In the genomic region with DNA sequence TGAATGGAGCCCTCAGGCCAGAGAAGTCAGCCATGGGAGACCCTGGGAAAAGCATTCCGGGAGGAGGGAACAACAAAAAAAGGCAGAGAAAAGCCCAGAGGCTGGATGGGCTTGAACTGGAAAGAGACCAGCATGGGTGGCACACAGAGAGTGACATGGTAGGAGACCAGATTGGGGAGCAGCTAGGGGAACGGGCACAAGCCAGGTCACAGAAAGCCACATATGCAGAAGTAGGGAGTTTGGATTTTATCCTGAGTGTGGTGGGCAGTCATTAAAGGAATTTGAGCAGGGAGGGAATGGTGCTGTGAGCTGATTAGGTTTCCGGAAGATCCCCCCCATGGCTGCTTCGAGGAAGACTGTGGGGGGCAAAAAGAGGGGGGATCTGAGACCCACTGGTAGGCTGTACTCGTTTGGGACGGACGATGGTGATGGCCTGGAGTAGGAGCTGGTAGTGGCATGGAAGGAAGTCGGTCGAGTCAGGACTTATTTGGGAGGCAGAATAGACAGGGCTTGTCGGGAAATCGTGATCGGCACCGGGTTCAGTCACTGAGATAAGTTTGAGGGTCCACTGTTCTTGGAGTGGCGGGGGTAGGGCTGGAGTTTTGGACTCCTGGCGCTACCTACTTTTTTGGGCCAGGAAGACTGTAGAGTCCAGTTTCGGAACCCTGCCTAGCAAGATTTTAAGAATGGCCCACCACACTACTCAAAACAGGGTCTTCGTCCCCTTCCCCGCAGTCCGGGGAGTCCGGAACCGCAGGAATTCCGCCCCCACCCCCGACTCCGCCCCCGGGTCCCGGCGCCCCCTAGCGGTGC, we compare ENCODE assay signal across 1 cellular context.
A peak's percentile ranks its signal among the peaks of the same experiment; 100 is the strongest.
TF ChIP-seq lines count a peak whose summit lies in the region.

No MANE protein-coding gene starts in this region.

TF ChIP-seq in K562, 482 proteins besides CTCF, POLR2A, EP300 and RAD21 (continues in another document):
- TF ChIP-seq CEBPB (tag; IDR thresholded peaks at IDR 0.05) (no peak), LCOR (CRISPR knock-in tag; IDR thresholded peaks at IDR 0.05) (no peak), PYGO2 (tag; IDR thresholded peaks at IDR 0.05) (no peak), RAD51 (IDR thresholded peaks at IDR 0.05; ENCODE audit: borderline replicate concordance, low read depth) (no peak), TOE1 (IDR thresholded peaks at IDR 0.05; ENCODE audit: borderline replicate concordance) (no peak), TOE1 (CRISPR knock-in tag; IDR thresholded peaks at IDR 0.05; ENCODE audit: borderline replicate concordance, low read depth) (no peak), NFIX (CRISPR knock-in tag; IDR thresholded peaks at IDR 0.05; ENCODE audit: low read depth) (no peak), BACH1 (tag; IDR thresholded peaks at IDR 0.05) (no peak), NR1H2 (CRISPR knock-in tag; IDR thresholded peaks at IDR 0.05) (0 out of 2 replicates have a peak, but pooled peaks have one; percentile 21), ZNF12 (CRISPR knock-in tag; IDR thresholded peaks at IDR 0.05) (no peak), TEAD2 (tag; IDR thresholded peaks at IDR 0.05) (0 out of 2 replicates have a peak, but pooled peaks have one; percentile 3), DDX20 (tag; IDR thresholded peaks at IDR 0.05; ENCODE audit: low read depth) (no peak), HIVEP1 (CRISPR knock-in tag; IDR thresholded peaks at IDR 0.05) (no peak), HDAC6 (IDR thresholded peaks at IDR 0.05; ENCODE audit: low read depth, low read length) (no peak), SLC30A9 (CRISPR knock-in tag; IDR thresholded peaks at IDR 0.05) (no peak), NCOR1 (IDR thresholded peaks at IDR 0.05) (no peak), CXXC5 (CRISPR knock-in tag; IDR thresholded peaks at IDR 0.05) (no peak), SRSF9 (IDR thresholded peaks at IDR 0.05; ENCODE audit: borderline replicate concordance, low read depth, low read length) (no peak)
- TF ChIP-seq, protein P1, sequence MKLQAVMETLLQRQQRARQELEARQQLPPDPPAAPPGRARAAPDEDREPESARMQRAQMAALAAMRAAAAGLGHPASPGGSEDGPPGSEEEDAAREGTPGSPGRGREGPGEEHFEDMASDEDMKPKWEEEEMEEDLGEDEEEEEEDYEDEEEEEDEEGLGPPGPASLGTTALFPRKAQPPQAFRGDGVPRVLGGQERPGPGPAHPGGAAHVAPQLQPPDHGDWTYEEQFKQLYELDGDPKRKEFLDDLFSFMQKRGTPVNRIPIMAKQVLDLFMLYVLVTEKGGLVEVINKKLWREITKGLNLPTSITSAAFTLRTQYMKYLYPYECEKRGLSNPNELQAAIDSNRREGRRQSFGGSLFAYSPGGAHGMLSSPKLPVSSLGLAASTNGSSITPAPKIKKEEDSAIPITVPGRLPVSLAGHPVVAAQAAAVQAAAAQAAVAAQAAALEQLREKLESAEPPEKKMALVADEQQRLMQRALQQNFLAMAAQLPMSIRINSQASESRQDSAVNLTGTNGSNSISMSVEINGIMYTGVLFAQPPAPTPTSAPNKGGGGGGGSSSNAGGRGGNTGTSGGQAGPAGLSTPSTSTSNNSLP (IDR thresholded peaks at IDR 0.05; ENCODE audit: borderline replicate concordance, low read depth, low read length), result no peak
- TF ChIP-seq, protein P2, sequence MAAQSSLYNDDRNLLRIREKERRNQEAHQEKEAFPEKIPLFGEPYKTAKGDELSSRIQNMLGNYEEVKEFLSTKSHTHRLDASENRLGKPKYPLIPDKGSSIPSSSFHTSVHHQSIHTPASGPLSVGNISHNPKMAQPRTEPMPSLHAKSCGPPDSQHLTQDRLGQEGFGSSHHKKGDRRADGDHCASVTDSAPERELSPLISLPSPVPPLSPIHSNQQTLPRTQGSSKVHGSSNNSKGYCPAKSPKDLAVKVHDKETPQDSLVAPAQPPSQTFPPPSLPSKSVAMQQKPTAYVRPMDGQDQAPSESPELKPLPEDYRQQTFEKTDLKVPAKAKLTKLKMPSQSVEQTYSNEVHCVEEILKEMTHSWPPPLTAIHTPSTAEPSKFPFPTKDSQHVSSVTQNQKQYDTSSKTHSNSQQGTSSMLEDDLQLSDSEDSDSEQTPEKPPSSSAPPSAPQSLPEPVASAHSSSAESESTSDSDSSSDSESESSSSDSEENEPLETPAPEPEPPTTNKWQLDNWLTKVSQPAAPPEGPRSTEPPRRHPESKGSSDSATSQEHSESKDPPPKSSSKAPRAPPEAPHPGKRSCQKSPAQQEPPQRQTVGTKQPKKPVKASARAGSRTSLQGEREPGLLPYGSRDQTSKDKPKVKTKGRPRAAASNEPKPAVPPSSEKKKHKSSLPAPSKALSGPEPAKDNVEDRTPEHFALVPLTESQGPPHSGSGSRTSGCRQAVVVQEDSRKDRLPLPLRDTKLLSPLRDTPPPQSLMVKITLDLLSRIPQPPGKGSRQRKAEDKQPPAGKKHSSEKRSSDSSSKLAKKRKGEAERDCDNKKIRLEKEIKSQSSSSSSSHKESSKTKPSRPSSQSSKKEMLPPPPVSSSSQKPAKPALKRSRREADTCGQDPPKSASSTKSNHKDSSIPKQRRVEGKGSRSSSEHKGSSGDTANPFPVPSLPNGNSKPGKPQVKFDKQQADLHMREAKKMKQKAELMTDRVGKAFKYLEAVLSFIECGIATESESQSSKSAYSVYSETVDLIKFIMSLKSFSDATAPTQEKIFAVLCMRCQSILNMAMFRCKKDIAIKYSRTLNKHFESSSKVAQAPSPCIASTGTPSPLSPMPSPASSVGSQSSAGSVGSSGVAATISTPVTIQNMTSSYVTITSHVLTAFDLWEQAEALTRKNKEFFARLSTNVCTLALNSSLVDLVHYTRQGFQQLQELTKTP (IDR thresholded peaks at IDR 0.05; ENCODE audit: low read depth in 1 of 2, partially characterized antibody in 2 of 2), result peak in 1 of 2 experiments; percentile 38
- TF ChIP-seq, protein P3, sequence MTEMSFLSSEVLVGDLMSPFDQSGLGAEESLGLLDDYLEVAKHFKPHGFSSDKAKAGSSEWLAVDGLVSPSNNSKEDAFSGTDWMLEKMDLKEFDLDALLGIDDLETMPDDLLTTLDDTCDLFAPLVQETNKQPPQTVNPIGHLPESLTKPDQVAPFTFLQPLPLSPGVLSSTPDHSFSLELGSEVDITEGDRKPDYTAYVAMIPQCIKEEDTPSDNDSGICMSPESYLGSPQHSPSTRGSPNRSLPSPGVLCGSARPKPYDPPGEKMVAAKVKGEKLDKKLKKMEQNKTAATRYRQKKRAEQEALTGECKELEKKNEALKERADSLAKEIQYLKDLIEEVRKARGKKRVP (CRISPR knock-in tag; IDR thresholded peaks at IDR 0.05), result no peak
- TF ChIP-seq, protein P4, sequence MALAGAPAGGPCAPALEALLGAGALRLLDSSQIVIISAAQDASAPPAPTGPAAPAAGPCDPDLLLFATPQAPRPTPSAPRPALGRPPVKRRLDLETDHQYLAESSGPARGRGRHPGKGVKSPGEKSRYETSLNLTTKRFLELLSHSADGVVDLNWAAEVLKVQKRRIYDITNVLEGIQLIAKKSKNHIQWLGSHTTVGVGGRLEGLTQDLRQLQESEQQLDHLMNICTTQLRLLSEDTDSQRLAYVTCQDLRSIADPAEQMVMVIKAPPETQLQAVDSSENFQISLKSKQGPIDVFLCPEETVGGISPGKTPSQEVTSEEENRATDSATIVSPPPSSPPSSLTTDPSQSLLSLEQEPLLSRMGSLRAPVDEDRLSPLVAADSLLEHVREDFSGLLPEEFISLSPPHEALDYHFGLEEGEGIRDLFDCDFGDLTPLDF (CRISPR knock-in tag; IDR thresholded peaks at IDR 0.05), result no peak; the same call in 1 of the 2 replicates
- TF ChIP-seq, protein P5, sequence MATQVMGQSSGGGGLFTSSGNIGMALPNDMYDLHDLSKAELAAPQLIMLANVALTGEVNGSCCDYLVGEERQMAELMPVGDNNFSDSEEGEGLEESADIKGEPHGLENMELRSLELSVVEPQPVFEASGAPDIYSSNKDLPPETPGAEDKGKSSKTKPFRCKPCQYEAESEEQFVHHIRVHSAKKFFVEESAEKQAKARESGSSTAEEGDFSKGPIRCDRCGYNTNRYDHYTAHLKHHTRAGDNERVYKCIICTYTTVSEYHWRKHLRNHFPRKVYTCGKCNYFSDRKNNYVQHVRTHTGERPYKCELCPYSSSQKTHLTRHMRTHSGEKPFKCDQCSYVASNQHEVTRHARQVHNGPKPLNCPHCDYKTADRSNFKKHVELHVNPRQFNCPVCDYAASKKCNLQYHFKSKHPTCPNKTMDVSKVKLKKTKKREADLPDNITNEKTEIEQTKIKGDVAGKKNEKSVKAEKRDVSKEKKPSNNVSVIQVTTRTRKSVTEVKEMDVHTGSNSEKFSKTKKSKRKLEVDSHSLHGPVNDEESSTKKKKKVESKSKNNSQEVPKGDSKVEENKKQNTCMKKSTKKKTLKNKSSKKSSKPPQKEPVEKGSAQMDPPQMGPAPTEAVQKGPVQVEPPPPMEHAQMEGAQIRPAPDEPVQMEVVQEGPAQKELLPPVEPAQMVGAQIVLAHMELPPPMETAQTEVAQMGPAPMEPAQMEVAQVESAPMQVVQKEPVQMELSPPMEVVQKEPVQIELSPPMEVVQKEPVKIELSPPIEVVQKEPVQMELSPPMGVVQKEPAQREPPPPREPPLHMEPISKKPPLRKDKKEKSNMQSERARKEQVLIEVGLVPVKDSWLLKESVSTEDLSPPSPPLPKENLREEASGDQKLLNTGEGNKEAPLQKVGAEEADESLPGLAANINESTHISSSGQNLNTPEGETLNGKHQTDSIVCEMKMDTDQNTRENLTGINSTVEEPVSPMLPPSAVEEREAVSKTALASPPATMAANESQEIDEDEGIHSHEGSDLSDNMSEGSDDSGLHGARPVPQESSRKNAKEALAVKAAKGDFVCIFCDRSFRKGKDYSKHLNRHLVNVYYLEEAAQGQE (CRISPR knock-in tag; IDR thresholded peaks at IDR 0.05; ENCODE audit: low read depth), result 0 out of 2 replicates have a peak, but pooled peaks have one; percentile 45
- TF ChIP-seq, protein P6, sequence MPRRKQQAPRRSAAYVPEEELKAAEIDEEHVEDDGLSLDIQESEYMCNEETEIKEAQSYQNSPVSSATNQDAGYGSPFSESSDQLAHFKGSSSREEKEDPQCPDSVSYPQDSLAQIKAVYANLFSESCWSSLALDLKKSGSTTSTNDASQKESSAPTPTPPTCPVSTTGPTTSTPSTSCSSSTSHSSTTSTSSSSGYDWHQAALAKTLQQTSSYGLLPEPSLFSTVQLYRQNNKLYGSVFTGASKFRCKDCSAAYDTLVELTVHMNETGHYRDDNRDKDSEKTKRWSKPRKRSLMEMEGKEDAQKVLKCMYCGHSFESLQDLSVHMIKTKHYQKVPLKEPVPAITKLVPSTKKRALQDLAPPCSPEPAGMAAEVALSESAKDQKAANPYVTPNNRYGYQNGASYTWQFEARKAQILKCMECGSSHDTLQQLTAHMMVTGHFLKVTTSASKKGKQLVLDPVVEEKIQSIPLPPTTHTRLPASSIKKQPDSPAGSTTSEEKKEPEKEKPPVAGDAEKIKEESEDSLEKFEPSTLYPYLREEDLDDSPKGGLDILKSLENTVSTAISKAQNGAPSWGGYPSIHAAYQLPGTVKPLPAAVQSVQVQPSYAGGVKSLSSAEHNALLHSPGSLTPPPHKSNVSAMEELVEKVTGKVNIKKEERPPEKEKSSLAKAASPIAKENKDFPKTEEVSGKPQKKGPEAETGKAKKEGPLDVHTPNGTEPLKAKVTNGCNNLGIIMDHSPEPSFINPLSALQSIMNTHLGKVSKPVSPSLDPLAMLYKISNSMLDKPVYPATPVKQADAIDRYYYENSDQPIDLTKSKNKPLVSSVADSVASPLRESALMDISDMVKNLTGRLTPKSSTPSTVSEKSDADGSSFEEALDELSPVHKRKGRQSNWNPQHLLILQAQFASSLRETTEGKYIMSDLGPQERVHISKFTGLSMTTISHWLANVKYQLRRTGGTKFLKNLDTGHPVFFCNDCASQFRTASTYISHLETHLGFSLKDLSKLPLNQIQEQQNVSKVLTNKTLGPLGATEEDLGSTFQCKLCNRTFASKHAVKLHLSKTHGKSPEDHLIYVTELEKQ (CRISPR knock-in tag; IDR thresholded peaks at IDR 0.05), result no peak
- TF ChIP-seq, protein P7, sequence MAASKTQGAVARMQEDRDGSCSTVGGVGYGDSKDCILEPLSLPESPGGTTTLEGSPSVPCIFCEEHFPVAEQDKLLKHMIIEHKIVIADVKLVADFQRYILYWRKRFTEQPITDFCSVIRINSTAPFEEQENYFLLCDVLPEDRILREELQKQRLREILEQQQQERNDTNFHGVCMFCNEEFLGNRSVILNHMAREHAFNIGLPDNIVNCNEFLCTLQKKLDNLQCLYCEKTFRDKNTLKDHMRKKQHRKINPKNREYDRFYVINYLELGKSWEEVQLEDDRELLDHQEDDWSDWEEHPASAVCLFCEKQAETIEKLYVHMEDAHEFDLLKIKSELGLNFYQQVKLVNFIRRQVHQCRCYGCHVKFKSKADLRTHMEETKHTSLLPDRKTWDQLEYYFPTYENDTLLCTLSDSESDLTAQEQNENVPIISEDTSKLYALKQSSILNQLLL (CRISPR knock-in tag; IDR thresholded peaks at IDR 0.05; ENCODE audit: borderline replicate concordance), result no peak
